8 cellular contexts compared by ENCODE assay signal in genomic region chr16:46790599-46791270, GRCh38. TPM values are rescaled to one million over a fixed set of nuclear protein-coding genes. Genes with fewer than 3 reads are reported as not detected.
DNase-seq lines count a peak whose midpoint lies in the region; ATAC-seq and TF ChIP-seq lines count a peak whose summit lies in the region.

No MANE protein-coding gene starts in this region.

- POLR2A ChIA-PET in PC-3 (lab: Charles Lee; ENCODE audit: unreplicated experiment), result no interaction called here

- WGBS in psoas muscle, 3 donors, result 75 to 83% (median 76%) methylated on average over 8 of the region's 8 CpGs

- H3K27me3 ChIP-seq in PC-3 (ENCODE audit: low read length) (no peaks in the 10 kb centered on the region), endocrine pancreas (ENCODE audit: control insufficient read depth, insufficient read depth, low read length) (no peaks in the 10 kb centered on the region), psoas muscle (ENCODE audit: insufficient read depth in 3 of 3, low read length in 2 of 3) (no peaks in the 10 kb centered on the region)

- intact Hi-C loops in PC-3 (cut with micrococcal nuclease), result no loop called here
- intact Hi-C loops in psoas muscle (cut with DNase I), result no loop called here

- H3K36me3 ChIP-seq in PC-3 (ENCODE audit: low read depth, low read length), result no peaks in the 10 kb centered on the region; the same call in 1 of the 2 replicates
- no peaks in the 10 kb centered on the region for H3K36me3 ChIP-seq in endocrine pancreas (ENCODE audit: control insufficient read depth, insufficient read depth, low read length)
- no peaks in the 10 kb centered on the region for H3K36me3 ChIP-seq in psoas muscle (ENCODE audit: insufficient read depth in 1 of 2, low read depth in 1 of 2)

- ATAC-seq in PC-3 (no peak; the same call in 1 of the 2 replicates), psoas muscle (peak in 1 of 4 donors; percentile 5), GM19328 (IDR thresholded peaks at IDR 0.05; ENCODE audit: unreplicated experiment) (no peak)

- H3K4me2 ChIP-seq in PC-3 (ENCODE audit: low read length), result peak overlapping the region; percentile 82

- CTCF ChIA-PET in PC-3 (lab: Charles Lee), result no interaction called here

- H3K4me1 ChIP-seq in PC-3 (ENCODE audit: insufficient read depth, low read length) (peaks cover 3% of the 10 kb centered on the region; the same call in 1 of the 2 replicates), endocrine pancreas (ENCODE audit: control insufficient read depth, insufficient read depth, low read length) (peaks cover 3% of the 10 kb centered on the region), psoas muscle (peaks cover 2% of the 10 kb centered on the region)

- peak overlapping the region; percentile 45; the same call in 1 of the 2 replicates for H3K9ac ChIP-seq in PC-3 (ENCODE audit: low read length)
- H3K9ac ChIP-seq in endocrine pancreas (ENCODE audit: control insufficient read depth, insufficient read depth, low read length), result no peak overlapping the region

- BruUV-seq in PC-3 (replicated peaks; lab: Mats Ljungman, UMichigan), result TSS peak; percentile 79

- H3K79me2 ChIP-seq in PC-3 (ENCODE audit: low read length), result no peaks in the 10 kb centered on the region

- H4K20me1 ChIP-seq in PC-3 (ENCODE audit: low read length), result no peaks in the 10 kb centered on the region

- H3K27ac ChIP-seq in PC-3 (ENCODE audit: low read length) (no peak overlapping the region), psoas muscle (peak overlapping the region; percentile 39)

- H3K9me2 ChIP-seq in PC-3 (replicated peaks; ENCODE audit: low read length), result no peaks in the 10 kb centered on the region

- H2AFZ ChIP-seq in PC-3 (ENCODE audit: low read length), result peak overlapping the region; percentile 86; the same call in 1 of the 2 replicates

- H3K4me3 ChIP-seq in PC-3 (ENCODE audit: low read length) (peak overlapping the region; percentile 74), endocrine pancreas (ENCODE audit: control insufficient read depth, insufficient read depth, low read length) (peak overlapping the region; percentile 59), psoas muscle (peak overlapping the region; percentile 76)

- TF ChIP-seq CTCF in PC-3 (conservative IDR thresholded peaks at IDR 0.05; ENCODE audit: low read depth, low read length) (no peak), psoas muscle (IDR thresholded peaks at IDR 0.05) (no peak)

- peak; percentile 16 for DNase-seq in NCI-H748 (lab: John Stamatoyannopoulos, UW; ENCODE audit: unreplicated experiment)
- no peak for DNase-seq in NCI-H748 treated with DMSO at 0.1 percent for 48 hours (lab: John Stamatoyannopoulos, UW)
- no peak for DNase-seq in PC-3
- no peak for DNase-seq in psoas muscle
- DNase-seq in DMS114 treated with DMSO at 0.1 percent for 48 hours (lab: John Stamatoyannopoulos, UW; ENCODE audit: unreplicated experiment), result no peak
- DNase-seq in NCI-H526 treated with DMSO at 0.1 percent for 48 hours (lab: John Stamatoyannopoulos, UW), result no peak

- H3K9me3 ChIP-seq in PC-3 (ENCODE audit: low read length) (no peaks in the 10 kb centered on the region), endocrine pancreas (ENCODE audit: control insufficient read depth, low read length) (peaks cover 3% of the 10 kb centered on the region), psoas muscle (peaks cover 18% of the 10 kb centered on the region)

- no peaks in the 10 kb centered on the region for H3F3A ChIP-seq in PC-3 (ENCODE audit: low read length, unreplicated experiment)

RNA-seq across cellular contexts. Expression of gene C16orf87, which starts 40.2 kb away (rescaled TPM):
- 4.0 and 5.1 TPM in 2 replicates for total RNA-seq in PC-3 (2014; rRNA removed)
- 10 to 100 TPM; 18.2 to 29.4 (median 24.4) TPM for total RNA-seq in psoas muscle
- polyA plus RNA-seq in psoas muscle, result 10 to 100 TPM in 1 of 3 donors, 1 to 10 TPM in 2; 5.8 to 23.4 (median 8.1) TPM

RNA-seq across cellular contexts. Expression of gene MYLK3, which starts 42.6 kb away (rescaled TPM):
- under 0.01 TPM in 1 of 2 replicates, not detected in the other for total RNA-seq in PC-3 (2014; rRNA removed)
- total RNA-seq in psoas muscle, result 10 to 100 TPM; 13.2 to 41.1 (median 36.6) TPM
- polyA plus RNA-seq in psoas muscle, result 1 to 10 TPM; 1.4 to 6.8 (median 5.4) TPM

Comparison
In these comparisons a context has a peak if more than half of its experiments do, and no peak if none do; other contexts are left out.
1. RNA of gene MYLK3, which starts 42.6 kb away (total RNA-seq): 13.2 to 41.1 TPM in psoas muscle; under 0.01 TPM in PC-3; every median in the first group is over 10 times any median in the second.
2. Peak in every context shown above with its lines, with median percentiles within 50 percentile points of each other: H3K4me3 ChIP-seq.